ENCODE assay signal across 18 cellular contexts in the genomic region with DNA sequence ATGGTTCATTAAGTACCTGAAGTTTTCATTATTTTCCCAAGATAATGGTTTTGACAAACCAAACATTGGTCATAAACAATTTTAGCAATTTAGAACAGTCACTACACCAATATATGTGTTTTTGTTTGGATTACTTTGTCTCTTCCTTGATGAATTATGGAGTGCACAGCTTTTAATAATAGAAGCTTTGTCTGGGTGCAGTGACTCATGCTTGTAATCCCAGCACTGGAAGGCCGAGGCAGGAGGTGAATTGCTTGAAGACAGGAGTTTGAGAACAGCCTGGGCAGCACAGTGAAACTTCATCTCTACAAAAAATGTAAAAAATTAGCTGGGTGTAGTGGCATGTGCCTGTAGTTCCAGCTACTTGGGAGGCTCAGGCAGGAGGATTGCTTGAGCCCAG.
A peak's percentile ranks its signal among the peaks of the same experiment; 100 is the strongest.
DNase-seq lines count a peak whose midpoint lies in the region; ATAC-seq and TF ChIP-seq lines count a peak whose summit lies in the region.
"Had no signal": no experiment of that assay in that cellular context is flagged by ENCODE, and none has a peak within 500 bp of the region (broad histone marks: within the 10 kb centered on the region; RNA-seq: fewer than 3 reads in every experiment).

No MANE protein-coding gene starts in this region.

- intact Hi-C loops in HCT116 (cut with micrococcal nuclease), result no loop called here

- peak overlapping the region; percentile 38 for H3K4me2 ChIP-seq in HCT116 (ENCODE audit: low read length)
- H3K4me2 ChIP-seq: BLaER1 treated with 17β-estradiol and CSF1 and Interleukin-3, amounts not matched to agents 10 nM and 100 nM had no signal

- TF ChIP-seq RAD21 in HCT116 (IDR thresholded peaks at IDR 0.05; ENCODE audit: low read depth), result no peak

- no peak overlapping the region for H3K4me3 ChIP-seq in HCT116 (replicated peaks in 1 of 2; ENCODE audit: low read depth in 1 of 2, low read length in 2 of 2)
- H3K4me3 ChIP-seq in fibroblast of mammary gland (ENCODE audit: control insufficient read depth, low read depth, low read length), result no peak overlapping the region
- H3K4me3 ChIP-seq: BLaER1 treated with 17β-estradiol and CSF1 and Interleukin-3, amounts not matched to agents 10 nM and 100 nM; lower lobe of right lung; thyroid gland had no signal

- RAD21 ChIA-PET in HCT116 (lab: Charles Lee; ENCODE audit: low non-redundant PET in 1 of 2, low total read pairs in 2 of 2, uncharacterized antibody in 2 of 2, unreplicated experiment in 2 of 2), result interaction anchor here in 1 of 2 experiments (0.6 to 0.9 kb wide), 3 partner anchors 19 to 89 kb away, joined by 3 to 4 read pairs (median 3); no protein-coding TSS in a partner anchor

- no peaks in the 10 kb centered on the region for H3K79me2 ChIP-seq in HCT116 (ENCODE audit: insufficient read depth, low read length)

- no peaks in the 10 kb centered on the region for H4K20me1 ChIP-seq in HCT116 (ENCODE audit: insufficient read depth)
- H4K20me1 ChIP-seq: BLaER1 treated with 17β-estradiol and CSF1 and Interleukin-3, amounts not matched to agents 10 nM and 100 nM had no signal

- H3K27ac ChIP-seq in HCT116 (ENCODE audit: low read depth, low read length), result no peak overlapping the region
- H3K27ac ChIP-seq: BLaER1 treated with 17β-estradiol and CSF1 and Interleukin-3, amounts not matched to agents 10 nM and 100 nM; lower lobe of right lung; thyroid gland had no signal

- no peak overlapping the region for H3K9ac ChIP-seq in HCT116 (ENCODE audit: low read length)
- H3K9ac ChIP-seq: BLaER1 treated with 17β-estradiol and CSF1 and Interleukin-3, amounts not matched to agents 10 nM and 100 nM had no signal

- no peaks in the 10 kb centered on the region for H3K36me3 ChIP-seq in HCT116 (ENCODE audit: control insufficient read depth in 1 of 2, insufficient read depth in 2 of 2, low read length in 2 of 2)
- H3K36me3 ChIP-seq: BLaER1 treated with 17β-estradiol and CSF1 and Interleukin-3, amounts not matched to agents 10 nM and 100 nM; lower lobe of right lung; thyroid gland had no signal

- H3K4me1 ChIP-seq in HCT116 (ENCODE audit: control insufficient read depth in 1 of 2, insufficient read depth in 2 of 2, low read length in 2 of 2), result peaks cover 14 to 16% of the 10 kb centered on the region in 2 experiments; a peak in 3 of 4 replicates
- H3K4me1 ChIP-seq: BLaER1 treated with 17β-estradiol and CSF1 and Interleukin-3, amounts not matched to agents 10 nM and 100 nM; lower lobe of right lung had no signal

- TF ChIP-seq POLR2A in HCT116 (IDR thresholded peaks at IDR 0.05; ENCODE audit: borderline replicate concordance, extremely low read depth, insufficient read depth, insufficient read length), result no peak

- BruUV-seq in HCT116 (replicated peaks; lab: Mats Ljungman, UMichigan), result no TSS peak

- H2AFZ ChIP-seq in HCT116 (ENCODE audit: low read depth, low read length, poor library complexity, severe bottlenecking), result peak overlapping the region; percentile 3

- ATAC-seq in HCT116 (peak; percentile 96), left lobe of liver (no peak), GM21723 (IDR thresholded peaks at IDR 0.05; ENCODE audit: unreplicated experiment) (no peak)
- ATAC-seq: lower lobe of right lung, sciatic nerve had no signal

- H3K27me3 ChIP-seq in HCT116 (ENCODE audit: insufficient read depth, low read length), result no peaks in the 10 kb centered on the region
- H3K27me3 ChIP-seq: BLaER1 treated with 17β-estradiol and CSF1 and Interleukin-3, amounts not matched to agents 10 nM and 100 nM; thyroid gland had no signal

- H3K9me2 ChIP-seq in HCT116 (ENCODE audit: insufficient read depth), result no peaks in the 10 kb centered on the region; the same call in 1 of the 2 replicates

- POLR2A ChIA-PET in HCT116 (lab: Charles Lee), result interaction anchor here (2.2 kb wide), 1 partner anchor 11 kb away, joined by 7 read pairs; no protein-coding TSS in a partner anchor

- CTCF ChIA-PET in HCT116 (lab: Charles Lee), result interaction anchor here (0.8 to 1.9 kb wide), 5 partner anchors 11 to 328 kb away, joined by 3 to 7 read pairs (median 4); no protein-coding TSS in a partner anchor

- no peaks in the 10 kb centered on the region for H3K9me3 ChIP-seq in HCT116 (ENCODE audit: control insufficient read depth in 1 of 2, insufficient read depth in 1 of 2, low read depth in 1 of 2, low read length in 2 of 2)
- H3K9me3 ChIP-seq: lower lobe of right lung, thyroid gland had no signal

- DNase-seq in HCT116 (ENCODE audit: low read depth, low spot score) (peak; percentile 57), SK-MEL-5 (ENCODE audit: low read depth, low spot score) (peak; percentile 75), fibroblast of mammary gland (ENCODE audit: low read depth) (peak; percentile 9), renal cortical epithelial cell (ENCODE audit: low read depth) (peak; percentile 45), T1000 (lab: John Stamatoyannopoulos, UW) (no peak), NCI-H187 treated with DMSO at 0.1 percent for 48 hours (lab: John Stamatoyannopoulos, UW) (no peak), left lobe of liver (ENCODE audit: low spot score) (no peak)
- DNase-seq: activated CD4-positive, CD25-positive, alpha-beta regulatory T cell; activated effector memory CD4-positive, alpha-beta T cell treated with Interleukin-2 at 50 U/mL for 16 hours; DMS79; lower lobe of right lung; NCI-H2081; NCI-H526 treated with DMSO at 0.1 percent for 48 hours; stimulated activated CD4-positive, alpha-beta T cell treated with anti-CD3 and anti-CD28 coated beads, Interleukin-4, amount 100 ng/mL, for 24 hours; thyroid gland had no signal

- in situ Hi-C loops in SK-MEL-5 (cut with HindIII; ENCODE audit: low pct_unique_long_range_greater_than_20kb, low sequenced_read_pairs), result no loop called here

- TF ChIP-seq CTCF in HCT116 (IDR thresholded peaks at IDR 0.05 in 2 of 3, conservative IDR thresholded peaks at IDR 0.05 in 1 of 3; ENCODE audit: borderline replicate concordance in 1 of 3, insufficient read depth in 1 of 3, low read depth in 2 of 3, low read length in 2 of 3) (no peak), fibroblast of mammary gland (conservative IDR thresholded peaks at IDR 0.05; ENCODE audit: control insufficient read depth, insufficient read depth, low read depth, low read length) (no peak)

TF ChIP-seq in HCT116, 20 proteins besides CTCF, POLR2A, EP300 and RAD21:
- TF ChIP-seq JUND (IDR thresholded peaks at IDR 0.05), result peak; percentile 63
- peak; percentile 48; the same call in 1 of the 2 replicates for TF ChIP-seq FOSL1 (IDR thresholded peaks at IDR 0.05; ENCODE audit: low read depth)
- TF ChIP-seq SRF (IDR thresholded peaks at IDR 0.05; ENCODE audit: low read depth), result no peak
- TF ChIP-seq, protein P1, sequence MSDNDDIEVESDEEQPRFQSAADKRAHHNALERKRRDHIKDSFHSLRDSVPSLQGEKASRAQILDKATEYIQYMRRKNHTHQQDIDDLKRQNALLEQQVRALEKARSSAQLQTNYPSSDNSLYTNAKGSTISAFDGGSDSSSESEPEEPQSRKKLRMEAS (IDR thresholded peaks at IDR 0.05), result peak; percentile 33; the same call in 1 of the 2 replicates
- TF ChIP-seq SIN3A (IDR thresholded peaks at IDR 0.05; ENCODE audit: low read depth), result no peak
- 0 out of 2 replicates have a peak, but pooled peaks have one; percentile 44 for TF ChIP-seq CBX3 (IDR thresholded peaks at IDR 0.05; ENCODE audit: low read depth)

Comparison
In these comparisons a context has a peak if more than half of its experiments do, and no peak if none do; other contexts are left out.
1. DNase-seq: peak in HCT116 (single experiment), SK-MEL-5 (single experiment), fibroblast of mammary gland (single experiment) and renal cortical epithelial cell (single experiment); none in T1000 (single experiment), NCI-H187 treated with DMSO at 0.1 percent for 48 hours (single experiment) and left lobe of liver (single experiment).